ENCODE assay signal across 8 cellular contexts in genomic region chr2:72887836-72888437, GRCh38. TPM values are rescaled to one million over a fixed set of nuclear protein-coding genes. Genes with fewer than 3 reads are reported as not detected.
DNase-seq lines count a peak whose midpoint lies in the region; ATAC-seq and TF ChIP-seq lines count a peak whose summit lies in the region.

No MANE protein-coding gene starts in this region.

- H3K4me3 Mint-ChIP-seq in CD4-positive, CD25-positive, alpha-beta regulatory T cell: peak overlapping the region; percentile 69 to 79 (median 74)
- peak overlapping the region; percentile 74 for H3K4me3 Mint-ChIP-seq in mesothelial cell of epicardium

- H3K4me1 ChIP-seq in CD4-positive, CD25-positive, alpha-beta regulatory T cell (ENCODE audit: control insufficient read depth, insufficient read depth, low read length, poor library complexity, severe bottlenecking): peaks cover 12% of the 10 kb centered on the region

- peaks cover 66% of the 10 kb centered on the region for H3K27me3 Mint-ChIP-seq in CD4-positive, CD25-positive, alpha-beta regulatory T cell
- peaks cover 23% of the 10 kb centered on the region for H3K27me3 Mint-ChIP-seq in mesothelial cell of epicardium (ENCODE audit: low read depth)

- H3K27me3 ChIP-seq in CD4-positive, CD25-positive, alpha-beta regulatory T cell (ENCODE audit: control insufficient read depth, insufficient read depth, low read length): peaks cover 39% of the 10 kb centered on the region
- H3K27me3 ChIP-seq in HL-60 (ENCODE audit: insufficient read depth, poor library complexity, severe bottlenecking): peaks cover 8% of the 10 kb centered on the region

- peak overlapping the region; percentile 44 for H3K4me3 ChIP-seq in CD4-positive, CD25-positive, alpha-beta regulatory T cell (ENCODE audit: low read depth, low read length)
- peak overlapping the region; percentile 54 for H3K4me3 ChIP-seq in HL-60 (replicated peaks; ENCODE audit: insufficient read depth, low read length)

- ATAC-seq in CD4-positive, CD25-positive, alpha-beta regulatory T cell (ENCODE audit: low read depth in 2 of 2): peak in 1 of 2 donors; percentile 16
- ATAC-seq in GM19463 (IDR thresholded peaks at IDR 0.05; ENCODE audit: unreplicated experiment): peak; percentile 30

- H3K4me1 Mint-ChIP-seq in CD4-positive, CD25-positive, alpha-beta regulatory T cell: peaks cover 0 to 15% (median 8%) of the 10 kb centered on the region in 4 donors
- peaks cover 16% of the 10 kb centered on the region for H3K4me1 Mint-ChIP-seq in mesothelial cell of epicardium

- H3K36me3 ChIP-seq in CD4-positive, CD25-positive, alpha-beta regulatory T cell (ENCODE audit: control insufficient read depth, insufficient read depth, low read length): no peaks in the 10 kb centered on the region

- peaks cover 0 to 2% (median 0%) of the 10 kb centered on the region in 7 donors for H3K9me3 Mint-ChIP-seq in CD4-positive, CD25-positive, alpha-beta regulatory T cell
- H3K9me3 Mint-ChIP-seq in mesothelial cell of epicardium: no peaks in the 10 kb centered on the region

- TF ChIP-seq CTCF in HL-60 (IDR thresholded peaks at IDR 0.05; ENCODE audit: insufficient read depth, low read length) (peak; percentile 97), mesothelial cell of epicardium (IDR thresholded peaks at IDR 0.05; ENCODE audit: unreplicated experiment) (peak; percentile 91)

- no peaks in the 10 kb centered on the region for H3K9me3 ChIP-seq in CD4-positive, CD25-positive, alpha-beta regulatory T cell (ENCODE audit: control insufficient read depth in 2 of 2, low read length in 2 of 2)

- H3K36me3 Mint-ChIP-seq in CD4-positive, CD25-positive, alpha-beta regulatory T cell: peaks cover 4% of the 10 kb centered on the region
- H3K36me3 Mint-ChIP-seq in mesothelial cell of epicardium: peaks cover 8% of the 10 kb centered on the region

- no peak overlapping the region for H3K27ac ChIP-seq in CD4-positive, CD25-positive, alpha-beta regulatory T cell (ENCODE audit: insufficient read depth, low read length, poor library complexity, severe bottlenecking)
- no peak overlapping the region for H3K27ac ChIP-seq in HL-60 (replicated peaks)
- H3K27ac ChIP-seq in epithelial cell of prostate: peak overlapping the region; percentile 52

- no peak overlapping the region for H3K27ac Mint-ChIP-seq in CD4-positive, CD25-positive, alpha-beta regulatory T cell
- peak overlapping the region; percentile 12 for H3K27ac Mint-ChIP-seq in mesothelial cell of epicardium

- peak in 2 of 3 donors; percentile 9 to 47 for DNase-seq in CD4-positive, CD25-positive, alpha-beta regulatory T cell
- DNase-seq in HL-60 (ENCODE audit: low read depth in 1 of 2, low spot score in 1 of 2) (peak; percentile 60 to 67), NCI-H82 (lab: John Stamatoyannopoulos, UW) (peak; percentile 95), activated T-cell treated with anti-CD3 and anti-CD28 coated beads for 1 hour (ENCODE audit: low read depth) (peak; percentile 39), epithelial cell of prostate (ENCODE audit: low read depth, low spot score) (no peak), mesothelial cell of epicardium (ENCODE audit: low spot score in 2 of 2, unreplicated experiment in 2 of 2) (peak; percentile 75 to 91)
- peak; percentile 48 for DNase-seq in stimulated activated CD8-positive, alpha-beta memory T cell treated with anti-CD3 and anti-CD28 coated beads, Interleukin-2, amount 100 ng/mL, for 48 hours (ENCODE audit: low read depth in 2 of 2)

RNA-seq across cellular contexts. Expression of gene SPR, which starts 0.7 kb away (rescaled TPM):
- total RNA-seq in CD4-positive, CD25-positive, alpha-beta regulatory T cell: not detected
- polyA plus RNA-seq in CD4-positive, CD25-positive, alpha-beta regulatory T cell: under 1 TPM in 1 of 4 donors, not detected in 3; 0.13 TPM
- total RNA-seq in mesothelial cell of epicardium: 11.4 to 13.8 TPM (median 12.5 TPM) in 3 replicates

RNA-seq across cellular contexts. Expression of gene EMX1, which starts 29.4 kb away (rescaled TPM):
- not detected for total RNA-seq in CD4-positive, CD25-positive, alpha-beta regulatory T cell
- not detected for polyA plus RNA-seq in CD4-positive, CD25-positive, alpha-beta regulatory T cell
- total RNA-seq in mesothelial cell of epicardium: 0.09 TPM in 2 of 3 replicates, not detected in the other

Comparison
In these comparisons a context has a peak if more than half of its experiments do, and no peak if none do; other contexts are left out.
1. RNA of gene SPR, which starts 0.7 kb away (total RNA-seq): 11.4 to 13.8 TPM in mesothelial cell of epicardium; not detected in CD4-positive, CD25-positive, alpha-beta regulatory T cell (single experiment); every median in the first group is over 10 times any median in the second.